ENCODE assay signal across 9 cellular contexts in genomic region chr15:42385206-42385979, GRCh38. TPM values are rescaled to one million over a fixed set of nuclear protein-coding genes. Genes with fewer than 3 reads are reported as not detected.
A peak's percentile ranks its signal among the peaks of the same experiment; 100 is the strongest.
DNase-seq lines count a peak whose midpoint lies in the region; ATAC-seq and TF ChIP-seq lines count a peak whose summit lies in the region.
"Had no signal": no experiment of that assay in that cellular context is flagged by ENCODE, and none has a peak within 500 bp of the region (broad histone marks: within the 10 kb centered on the region; RNA-seq: fewer than 3 reads in every experiment).

No MANE protein-coding gene starts in this region.

- no peaks in the 10 kb centered on the region for H3K4me1 Mint-ChIP-seq in activated naive CD4-positive, alpha-beta T cell treated with anti-CD3 and anti-CD28 coated beads, Interleukin-2, amount 10 ng/mL, durations not matched to agents 7 days and 5 days

- no peaks in the 10 kb centered on the region for H3K27me3 Mint-ChIP-seq in activated naive CD4-positive, alpha-beta T cell treated with anti-CD3 and anti-CD28 coated beads, Interleukin-2, amount 10 ng/mL, durations not matched to agents 7 days and 5 days

- peak; percentile 88 for TF ChIP-seq CTCF in LNCaP clone FGC (IDR thresholded peaks at IDR 0.05; ENCODE audit: control insufficient read depth, extremely low read depth, insufficient read depth)
- TF ChIP-seq CTCF in VCaP (conservative IDR thresholded peaks at IDR 0.05) = peak; percentile 82
- TF ChIP-seq CTCF in right atrium auricular region (IDR thresholded peaks at IDR 0.05) = peak; percentile 32 to 64
- peak in 2 of 7 experiments; percentile 14 to 37 for TF ChIP-seq CTCF in stomach (IDR thresholded peaks at IDR 0.05)

- H3K9me3 Mint-ChIP-seq in activated naive CD4-positive, alpha-beta T cell treated with anti-CD3 and anti-CD28 coated beads, Interleukin-2, amount 10 ng/mL, durations not matched to agents 7 days and 5 days = no peaks in the 10 kb centered on the region

- H3K36me3 Mint-ChIP-seq in activated naive CD4-positive, alpha-beta T cell treated with anti-CD3 and anti-CD28 coated beads, Interleukin-2, amount 10 ng/mL, durations not matched to agents 7 days and 5 days = no peaks in the 10 kb centered on the region

- H3K9me3 ChIP-seq in right atrium auricular region (no peaks in the 10 kb centered on the region), stomach (no peaks in the 10 kb centered on the region)

- CTCF ChIA-PET in activated naive CD4-positive, alpha-beta T cell treated with anti-CD3 and anti-CD28 coated beads, Interleukin-2, amount 10 ng/mL, durations not matched to agents 7 days and 5 days (lab: Charles Lee) = interaction anchor here (0.6 to 2.1 kb wide), 18 partner anchors 9 to 320 kb away, joined by 3 to 10 read pairs (median 3); no protein-coding TSS in a partner anchor

- ATAC-seq in GM19351 (IDR thresholded peaks at IDR 0.05; ENCODE audit: unreplicated experiment) = no peak
- no peak for ATAC-seq in GM21367 (IDR thresholded peaks at IDR 0.05; ENCODE audit: unreplicated experiment)

- peaks cover 0 to 10% of the 10 kb centered on the region in 2 donors for H3K4me1 ChIP-seq in right atrium auricular region
- H3K4me1 ChIP-seq in stomach = no peaks in the 10 kb centered on the region

- no peak overlapping the region for H3K4me3 Mint-ChIP-seq in activated naive CD4-positive, alpha-beta T cell treated with anti-CD3 and anti-CD28 coated beads, Interleukin-2, amount 10 ng/mL, durations not matched to agents 7 days and 5 days

- TF ChIP-seq POLR2A in stomach (IDR thresholded peaks at IDR 0.05) = no peak

- no peak overlapping the region for H3K4me3 ChIP-seq in LNCaP clone FGC (ENCODE audit: low read depth, low read length)
- no peak overlapping the region for H3K4me3 ChIP-seq in right atrium auricular region
- no peak overlapping the region for H3K4me3 ChIP-seq in stomach

- intact Hi-C loops in stomach (cut with DNase I; ENCODE audit: low total_unique reads) = no loop called here

- H3K27ac ChIP-seq in VCaP (no peak overlapping the region), right atrium auricular region (no peak overlapping the region), stomach (no peak overlapping the region)
- H3K27ac ChIP-seq: epithelial cell of prostate had no signal

- WGBS in stomach, 5 donors = 33 to 54% (median 38%) methylated on average over 5 of the region's 5 CpGs

- TF ChIP-seq EP300 in stomach (IDR thresholded peaks at IDR 0.05) = no peak

- H3K27me3 ChIP-seq in right atrium auricular region = no peaks in the 10 kb centered on the region
- H3K27me3 ChIP-seq in stomach = no peaks in the 10 kb centered on the region

- DNase-seq in activated naive CD4-positive, alpha-beta T cell treated with anti-CD3 and anti-CD28 coated beads, Interleukin-2, amount 10 ng/mL, durations not matched to agents 7 days and 5 days = peak; percentile 55
- no peak for DNase-seq in activated naive CD4-positive, alpha-beta T cell (lab: John Stamatoyannopoulos, UW)
- DNase-seq in LNCaP clone FGC (ENCODE audit: low read depth) (peak; percentile 40), right atrium auricular region (ENCODE audit: low spot score) (no peak), stomach (peak; percentile 31)

- H3K36me3 ChIP-seq in right atrium auricular region = peaks cover 5% of the 10 kb centered on the region
- peaks cover 0 to 27% (median 6%) of the 10 kb centered on the region in 4 donors for H3K36me3 ChIP-seq in stomach

- no peak overlapping the region for H3K27ac Mint-ChIP-seq in activated naive CD4-positive, alpha-beta T cell treated with anti-CD3 and anti-CD28 coated beads, Interleukin-2, amount 10 ng/mL, durations not matched to agents 7 days and 5 days

RNA-seq across cellular contexts. Expression of gene CAPN3, which starts 26.1 kb away (rescaled TPM):
- 1 to 10 TPM; 5.3 to 8.6 TPM for total RNA-seq in right atrium auricular region
- total RNA-seq in stomach = 100 to 1,000 TPM in 1 of 5 donors, 10 to 100 TPM in 2, 1 to 10 TPM in 1, under 1 TPM in 1; 0.29 to 244 (median 13.9) TPM
- polyA plus RNA-seq in stomach = 10 to 100 TPM in 1 of 3 donors, 1 to 10 TPM in 2; 3.9 to 22.1 (median 7.3) TPM

Comparison
In these comparisons a context has a peak if more than half of its experiments do, and no peak if none do; other contexts are left out.
1. DNase-seq: peak in activated naive CD4-positive, alpha-beta T cell treated with anti-CD3 and anti-CD28 coated beads, Interleukin-2, amount 10 ng/mL, durations not matched to agents 7 days and 5 days (single experiment), LNCaP clone FGC (single experiment) and stomach (single experiment); none in activated naive CD4-positive, alpha-beta T cell (0 of 4) and right atrium auricular region (single experiment).